In the genomic region with DNA sequence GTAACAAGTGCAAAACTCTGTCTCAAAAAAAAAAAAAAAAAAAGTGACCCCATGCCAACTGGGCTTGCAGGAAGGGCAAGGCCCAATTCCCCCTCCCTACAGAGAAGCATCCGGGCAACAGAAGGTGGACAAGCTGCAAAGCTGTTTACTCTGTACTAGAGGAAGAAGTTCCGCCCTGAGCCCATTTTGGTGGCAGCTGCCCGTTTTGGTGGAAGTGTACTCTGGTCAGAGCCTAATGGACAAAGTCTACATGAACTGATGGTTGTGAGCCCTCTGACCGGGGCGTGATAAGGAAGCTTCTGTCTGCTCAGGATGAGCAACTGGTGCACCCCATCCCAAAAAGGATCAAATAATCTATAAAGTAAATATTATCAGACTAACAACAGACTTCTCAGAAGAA, we compare ENCODE assay signal across 1 cellular context.
TF ChIP-seq lines count a peak whose summit lies in the region.

No MANE protein-coding gene starts in this region.

TF ChIP-seq in WTC11, 78 proteins besides CTCF, POLR2A, EP300 and RAD21 (continued from another document):
- TF ChIP-seq ZBTB21 (CRISPR knock-in tag; IDR thresholded peaks at IDR 0.05; ENCODE audit: borderline replicate concordance) = no peak
- TF ChIP-seq ZNF263 (CRISPR knock-in tag; IDR thresholded peaks at IDR 0.05; ENCODE audit: low read depth) = no peak
- no peak for TF ChIP-seq SOX15 (CRISPR knock-in tag; IDR thresholded peaks at IDR 0.05)
- TF ChIP-seq SMAD4 (CRISPR knock-in tag; IDR thresholded peaks at IDR 0.05) = no peak
- no peak for TF ChIP-seq JAZF1 (CRISPR knock-in tag; IDR thresholded peaks at IDR 0.05)
- TF ChIP-seq ZNF219 (CRISPR knock-in tag; IDR thresholded peaks at IDR 0.05; ENCODE audit: borderline replicate concordance) = no peak
